In the genomic region with DNA sequence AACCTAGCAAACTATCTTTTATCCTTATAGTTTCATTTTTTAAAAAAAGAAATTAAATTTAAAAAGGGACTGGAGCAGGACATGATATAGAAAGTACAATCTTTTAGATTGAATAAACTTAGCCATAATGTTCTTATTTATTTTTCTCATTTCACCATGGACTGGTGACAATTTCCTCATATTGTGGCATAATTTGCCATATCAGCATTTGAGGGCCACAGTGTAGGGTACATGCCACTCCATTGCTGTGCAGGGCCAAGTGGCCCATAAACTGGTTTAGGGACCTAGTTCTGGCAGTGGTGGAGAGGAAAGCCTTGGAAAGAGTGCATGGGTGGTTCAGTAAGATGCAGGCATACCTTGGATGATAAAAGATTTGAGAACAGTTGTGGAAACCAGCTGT, we compare ENCODE assay signal across 20 cellular contexts.
A peak's percentile ranks its signal among the peaks of the same experiment; 100 is the strongest.
DNase-seq lines count a peak whose midpoint lies in the region; ATAC-seq, FAIRE-seq and TF ChIP-seq lines count a peak whose summit lies in the region.
"Had no signal": no experiment of that assay in that cellular context is flagged by ENCODE, and none has a peak within 500 bp of the region (broad histone marks: within the 10 kb centered on the region; RNA-seq: fewer than 3 reads in every experiment).

No MANE protein-coding gene starts in this region.

- H3K27ac Mint-ChIP-seq in HFFc6 (peak overlapping the region; percentile 26; the same call in 1 of the 2 replicates), astrocyte (ENCODE audit: unreplicated experiment) (peak overlapping the region; percentile 62)
- H3K27ac Mint-ChIP-seq: CD4-positive, alpha-beta memory T cell; H9 had no signal

- CTCF ChIA-PET in HepG2 (lab: Yijun Ruan, JAX; ENCODE audit: low intra/inter-chr PET ratio, low total read pairs): no interaction called here

- POLR2A ChIA-PET in HepG2 (lab: Yijun Ruan, JAX): no interaction called here

- H3K9me3 Mint-ChIP-seq in HFFc6 (no peaks in the 10 kb centered on the region), astrocyte (ENCODE audit: unreplicated experiment) (no peaks in the 10 kb centered on the region)
- H3K9me3 Mint-ChIP-seq: H9 had no signal

- H3K4me3 ChIP-seq in HepG2 (replicated peaks in 1 of 3; ENCODE audit: insufficient read depth in 1 of 3, low read depth in 2 of 3, low read length in 3 of 3) (no peak overlapping the region), right lobe of liver (no peak overlapping the region), astrocyte (ENCODE audit: insufficient read depth, low read depth, low read length) (no peak overlapping the region), Karpas-422 (ENCODE audit: low read length) (no peak overlapping the region)

- H3K4me1 ChIP-seq in HepG2 (ENCODE audit: insufficient read depth, low read length) (peaks cover 72% of the 10 kb centered on the region), right lobe of liver (peaks cover 0 to 38% (median 5%) of the 10 kb centered on the region in 4 donors), astrocyte (ENCODE audit: insufficient read depth, low read length) (peaks cover 8% of the 10 kb centered on the region), Karpas-422 (ENCODE audit: low read length) (no peaks in the 10 kb centered on the region)

- no peaks in the 10 kb centered on the region for H3K27me3 Mint-ChIP-seq in HFFc6 (ENCODE audit: insufficient read depth)
- H3K27me3 Mint-ChIP-seq in astrocyte (ENCODE audit: low read depth, unreplicated experiment): no peaks in the 10 kb centered on the region

- no peaks in the 10 kb centered on the region for H3K9me3 ChIP-seq in HepG2 (ENCODE audit: low read length)
- no peaks in the 10 kb centered on the region for H3K9me3 ChIP-seq in right lobe of liver
- H3K9me3 ChIP-seq in astrocyte (ENCODE audit: insufficient read depth, low read depth, low read length): no peaks in the 10 kb centered on the region
- H3K9me3 ChIP-seq in Karpas-422 (ENCODE audit: low read length): no peaks in the 10 kb centered on the region

- intact Hi-C loops in HepG2 (cut with micrococcal nuclease; ENCODE audit: unreplicated experiment) (no loop called here), right lobe of liver (cut with DNase I) (no loop called here)

- no peak overlapping the region for H2AFZ ChIP-seq in HepG2 (ENCODE audit: low read length)
- no peak overlapping the region for H2AFZ ChIP-seq in astrocyte (ENCODE audit: low read depth, low read length)
- H2AFZ ChIP-seq in Karpas-422 (ENCODE audit: low read length): no peak overlapping the region

- DNase-seq in HepG2 (ENCODE audit: low spot score) (no peak), right lobe of liver (no peak), HFFc6 (no peak), astrocyte (ENCODE audit: low read depth) (no peak), T1000 (lab: John Stamatoyannopoulos, UW) (no peak), NCI-H146 treated with DMSO at 0.1 percent for 48 hours (lab: John Stamatoyannopoulos, UW; ENCODE audit: unreplicated experiment) (no peak), Karpas-422 (no peak)
- DNase-seq in stimulated activated naive CD4-positive, alpha-beta T cell treated with Interleukin-2 at 50 U/mL for 16 hours (lab: John Stamatoyannopoulos, UW): no peak
- DNase-seq: 8988T; C1 segment of cervical spinal cord; Calu3; CD4-positive, alpha-beta memory T cell; COR-L47; DMS53; DMS79 treated with DMSO at 0.1 percent for 48 hours; GF-D8; H9 had no signal

- no peaks in the 10 kb centered on the region for H3K27me3 ChIP-seq in HepG2 (ENCODE audit: control insufficient read depth in 1 of 2, insufficient read depth in 2 of 2, low read length in 2 of 2)
- H3K27me3 ChIP-seq in right lobe of liver: no peaks in the 10 kb centered on the region
- no peaks in the 10 kb centered on the region for H3K27me3 ChIP-seq in astrocyte (ENCODE audit: insufficient read depth, low read length)
- no peaks in the 10 kb centered on the region for H3K27me3 ChIP-seq in Karpas-422 (ENCODE audit: low read length)

- H4K20me1 ChIP-seq in HepG2 (ENCODE audit: insufficient read depth, low read length) (no peaks in the 10 kb centered on the region), astrocyte (ENCODE audit: insufficient read depth, low read length) (no peaks in the 10 kb centered on the region), Karpas-422 (ENCODE audit: insufficient read depth, low read depth, low read length) (no peaks in the 10 kb centered on the region)

- H3K4me3 Mint-ChIP-seq in HFFc6 (no peak overlapping the region), astrocyte (ENCODE audit: unreplicated experiment) (no peak overlapping the region)
- H3K4me3 Mint-ChIP-seq: CD4-positive, alpha-beta memory T cell; H9 had no signal

- H3K4me2 ChIP-seq in HepG2 (ENCODE audit: low read depth, low read length) (no peak overlapping the region), astrocyte (ENCODE audit: low read length) (peak overlapping the region; percentile 15), Karpas-422 (ENCODE audit: low read depth, low read length, poor library complexity, severe bottlenecking) (no peak overlapping the region)

- ATAC-seq in HepG2 (no peak), right lobe of liver (no peak)
- ATAC-seq: HCT116 had no signal

- peaks cover 64% of the 10 kb centered on the region for H3K4me1 Mint-ChIP-seq in HFFc6 (ENCODE audit: low read depth)
- H3K4me1 Mint-ChIP-seq in astrocyte (ENCODE audit: low read depth, unreplicated experiment): peaks cover 15% of the 10 kb centered on the region
- H3K4me1 Mint-ChIP-seq: CD4-positive, alpha-beta memory T cell had no signal

- H3K9ac ChIP-seq in HepG2 (ENCODE audit: insufficient read depth, low read depth, low read length) (no peak overlapping the region), astrocyte (ENCODE audit: low read length) (no peak overlapping the region), Karpas-422 (ENCODE audit: low read length) (no peak overlapping the region)

- TF ChIP-seq CTCF in HepG2 (CRISPR knock-in tag; IDR thresholded peaks at IDR 0.05): no peak
- no peak for TF ChIP-seq CTCF in right lobe of liver (IDR thresholded peaks at IDR 0.05)
- TF ChIP-seq CTCF in HFFc6 (IDR thresholded peaks at IDR 0.05): no peak
- TF ChIP-seq CTCF in astrocyte (IDR thresholded peaks at IDR 0.05; ENCODE audit: insufficient read depth, low read depth, low read length): no peak

- H3K36me3 Mint-ChIP-seq in HFFc6 (ENCODE audit: low read depth) (peaks cover 6% of the 10 kb centered on the region; the same call in 1 of the 2 replicates), astrocyte (ENCODE audit: low read depth, unreplicated experiment) (no peaks in the 10 kb centered on the region)
- H3K36me3 Mint-ChIP-seq: CD4-positive, alpha-beta memory T cell had no signal

- no peaks in the 10 kb centered on the region for H3K79me2 ChIP-seq in HepG2 (ENCODE audit: insufficient read depth, low read length)
- H3K79me2 ChIP-seq in astrocyte (ENCODE audit: insufficient read depth, low read length): no peaks in the 10 kb centered on the region
- H3K79me2 ChIP-seq in Karpas-422 (ENCODE audit: low read length): no peaks in the 10 kb centered on the region

- TF ChIP-seq EP300 in HepG2 (IDR thresholded peaks at IDR 0.05; ENCODE audit: low read depth in 2 of 2, low read length in 2 of 2): no peak
- TF ChIP-seq EP300 in HepG2 (CRISPR knock-in tag; IDR thresholded peaks at IDR 0.05; ENCODE audit: borderline replicate concordance): no peak

- TF ChIP-seq RAD21 in HepG2 (CRISPR knock-in tag; IDR thresholded peaks at IDR 0.05): no peak

- in situ Hi-C loops in HepG2 (cut with HindIII; ENCODE audit: extremely low pct_ligation_motif_present, low pct_unique_long_range_greater_than_20kb): no loop called here

- no TSS peak for BruUV-seq in HepG2 (replicated peaks; lab: Mats Ljungman, UMichigan)

- no peaks in the 10 kb centered on the region for H3K9me2 ChIP-seq in Karpas-422 (replicated peaks; ENCODE audit: insufficient read depth, low read length)

- FAIRE-seq in HepG2 (lab: Jason Lieb, UNC): no peak
- FAIRE-seq in astrocyte (lab: Jason Lieb, UNC): no peak
- FAIRE-seq: GM12891, H1 had no signal

- H3K36me3 ChIP-seq in HepG2 (replicated peaks in 1 of 2; ENCODE audit: control insufficient read depth in 1 of 2, insufficient read depth in 2 of 2, low read length in 2 of 2) (no peaks in the 10 kb centered on the region), right lobe of liver (no peaks in the 10 kb centered on the region), astrocyte (ENCODE audit: insufficient read depth, low read length) (no peaks in the 10 kb centered on the region), Karpas-422 (ENCODE audit: insufficient read depth, low read length) (no peaks in the 10 kb centered on the region)

- TF ChIP-seq POLR2A in HepG2 (IDR thresholded peaks at IDR 0.05; ENCODE audit: insufficient read depth in 1 of 2, low read depth in 2 of 2, low read length in 2 of 2) (no peak), right lobe of liver (IDR thresholded peaks at IDR 0.05) (no peak)

- no peak overlapping the region for H3K27ac ChIP-seq in HepG2 (ENCODE audit: extremely low read length, insufficient read depth, low read length)
- no peak overlapping the region for H3K27ac ChIP-seq in right lobe of liver
- H3K27ac ChIP-seq in astrocyte (ENCODE audit: low read depth, low read length): no peak overlapping the region
- H3K27ac ChIP-seq in Karpas-422 (ENCODE audit: low read length): no peak overlapping the region

TF ChIP-seq in HepG2, 621 proteins besides CTCF, POLR2A, EP300 and RAD21 (continues in another document):
- TF ChIP-seq LCORL (IDR thresholded peaks at IDR 0.05) (no peak), LCORL (CRISPR knock-in tag; IDR thresholded peaks at IDR 0.05) (no peak), MAFK (conservative IDR thresholded peaks at IDR 0.05 in 1 of 2, IDR thresholded peaks at IDR 0.05 in 1 of 2; ENCODE audit: low read length in 2 of 2) (peak; percentile 88 to 90), GTF2F1 (IDR thresholded peaks at IDR 0.05; ENCODE audit: low read length) (no peak), MAFF (IDR thresholded peaks at IDR 0.05; ENCODE audit: low read depth, low read length) (peak; percentile 84), SKIL (CRISPR knock-in tag; IDR thresholded peaks at IDR 0.05; ENCODE audit: borderline replicate concordance) (no peak)
